ENCODE assay signal across 8 cellular contexts in the genomic region with DNA sequence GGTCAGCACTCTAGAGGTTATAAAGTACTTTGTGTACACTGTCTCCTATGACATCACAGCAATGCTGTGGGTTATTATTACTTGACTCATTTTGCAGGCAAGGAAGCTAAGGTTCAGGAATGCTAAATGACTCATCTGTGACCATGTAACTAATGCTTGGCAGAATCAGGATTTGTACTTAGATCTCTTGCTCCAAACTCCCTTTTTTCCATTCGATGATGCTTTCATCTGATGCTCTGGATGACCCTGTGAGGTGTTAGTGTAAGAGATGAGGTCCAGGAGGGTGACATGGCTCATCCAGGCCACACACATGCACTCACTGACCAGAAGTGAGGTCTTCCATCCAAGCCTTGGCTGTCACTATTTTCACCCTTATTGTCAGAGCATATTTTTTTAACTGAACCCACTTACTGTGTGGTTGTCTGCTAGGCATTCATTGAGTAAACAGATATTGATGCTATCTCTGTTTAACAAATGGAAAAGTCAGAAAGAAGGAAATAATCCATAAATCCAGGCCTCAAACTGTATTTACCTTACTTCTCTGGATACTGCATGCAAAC. TPM values are rescaled to one million over a fixed set of nuclear protein-coding genes. Genes with fewer than 3 reads are reported as not detected.
DNase-seq lines count a peak whose midpoint lies in the region; ATAC-seq and TF ChIP-seq lines count a peak whose summit lies in the region.

No MANE protein-coding gene starts in this region.

- no peak for DNase-seq in CD4-positive, alpha-beta T cell
- peak; percentile 94 for DNase-seq in HT1080 (ENCODE audit: low read depth)
- peak; percentile 94 for DNase-seq in astrocyte of the hippocampus (ENCODE audit: low read depth, low spot score)
- no peak for DNase-seq in RPMI8226
- DNase-seq in NCI-H2107 (lab: John Stamatoyannopoulos, UW), result no peak
- DNase-seq in NCI-H748 treated with DMSO at 0.1 percent for 48 hours (lab: John Stamatoyannopoulos, UW), result no peak

- H3K9me3 Mint-ChIP-seq in CD4-positive, alpha-beta T cell, result no peaks in the 10 kb centered on the region

- no peak overlapping the region for H3K27ac ChIP-seq in CD4-positive, alpha-beta T cell (ENCODE audit: low read depth, low read length)
- H3K27ac ChIP-seq in mesodermal cell (ENCODE audit: low read depth, low read length, severe bottlenecking), result peak overlapping the region; percentile 92

- no peak overlapping the region for H3K4me3 ChIP-seq in mesodermal cell (ENCODE audit: extremely low read depth, insufficient read depth, low read length, poor library complexity, severe bottlenecking)

- H3K27me3 Mint-ChIP-seq in CD4-positive, alpha-beta T cell, result no peaks in the 10 kb centered on the region

- H3K4me1 ChIP-seq in mesodermal cell (ENCODE audit: control insufficient read depth, insufficient read depth, low read length, poor library complexity, severe bottlenecking), result peaks cover 33% of the 10 kb centered on the region

- no peaks in the 10 kb centered on the region for H3K36me3 Mint-ChIP-seq in CD4-positive, alpha-beta T cell (ENCODE audit: low read depth)

- ATAC-seq in CD4-positive, alpha-beta T cell (ENCODE audit: poor library complexity), result peak; percentile 43
- no peak for ATAC-seq in GM18520 (IDR thresholded peaks at IDR 0.05; ENCODE audit: unreplicated experiment)

- peak overlapping the region; percentile 85 for H3K27ac Mint-ChIP-seq in CD4-positive, alpha-beta T cell

- H3K4me3 Mint-ChIP-seq in CD4-positive, alpha-beta T cell, result peak overlapping the region; percentile 40

- no CpG with 5 or more reads among the region's 1 CpG for WGBS in mesodermal cell (ENCODE audit: insufficient coverage in 2 of 2), 2 experiments

- no peak for TF ChIP-seq CTCF in CD4-positive, alpha-beta T cell (IDR thresholded peaks at IDR 0.05)

- CTCF ChIA-PET in CD4-positive, alpha-beta T cell (lab: Charles Lee), result interaction anchor here (1.5 to 3.1 kb wide), 3 partner anchors 12 to 70 kb away, joined by 3 to 8 read pairs (median 7); no protein-coding TSS in a partner anchor

- H3K36me3 ChIP-seq in mesodermal cell (ENCODE audit: control insufficient read depth, insufficient read depth, low read length), result no peaks in the 10 kb centered on the region

- no peaks in the 10 kb centered on the region for H3K9me3 ChIP-seq in CD4-positive, alpha-beta T cell (ENCODE audit: control insufficient read depth, low read length)
- H3K9me3 ChIP-seq in mesodermal cell (ENCODE audit: control insufficient read depth, low read length), result no peaks in the 10 kb centered on the region

- intact Hi-C loops in CD4-positive, alpha-beta T cell (cut with DNase I, micrococcal nuclease), result no loop called here

- no peaks in the 10 kb centered on the region for H3K27me3 ChIP-seq in CD4-positive, alpha-beta T cell (ENCODE audit: control insufficient read depth, insufficient read depth, low read length)

- POLR2A ChIA-PET in CD4-positive, alpha-beta T cell (lab: Charles Lee), result interaction anchor here (0.8 to 5.6 kb wide), 11 partner anchors 9 to 56 kb away, joined by 3 to 28 read pairs (median 4); no protein-coding TSS in a partner anchor

- peaks cover 79% of the 10 kb centered on the region for H3K4me1 Mint-ChIP-seq in CD4-positive, alpha-beta T cell (ENCODE audit: low read depth)

RNA-seq across cellular contexts. Expression of a gene that starts 59.0 kb away (rescaled TPM):
- total RNA-seq in CD4-positive, alpha-beta T cell, result 100 to 1,000 TPM; 302 to 317 TPM
- total RNA-seq in HT1080 (2014; rRNA removed; shearing (Covaris generic)), result not detected in 2 replicates
- polyA plus RNA-seq in HT1080 (2015; cell fraction: cytosol; rRNA removed), result 0.06 TPM in 1 of 2 replicates, not detected in the other
- not detected in 2 replicates for polyA plus RNA-seq in HT1080 (2015; cell fraction: nucleus; rRNA removed)
- 2.5 TPM for polyA plus RNA-seq in mesodermal cell (2013, experiment 1 of 2)
- polyA plus RNA-seq in mesodermal cell (2013, experiment 2 of 2), result 2.4 TPM

Comparison
In these comparisons a context has a peak if more than half of its experiments do, and no peak if none do; other contexts are left out.
1. DNase-seq: peak in HT1080 (single experiment) and astrocyte of the hippocampus (single experiment); none in CD4-positive, alpha-beta T cell (0 of 10), RPMI8226 (single experiment), NCI-H2107 (single experiment) and NCI-H748 treated with DMSO at 0.1 percent for 48 hours (single experiment).
2. RNA of a gene that starts 59.0 kb away (total RNA-seq): 302 to 317 TPM in CD4-positive, alpha-beta T cell; not detected in HT1080; every median in the first group is over 100 times any median in the second.